In the genomic region with DNA sequence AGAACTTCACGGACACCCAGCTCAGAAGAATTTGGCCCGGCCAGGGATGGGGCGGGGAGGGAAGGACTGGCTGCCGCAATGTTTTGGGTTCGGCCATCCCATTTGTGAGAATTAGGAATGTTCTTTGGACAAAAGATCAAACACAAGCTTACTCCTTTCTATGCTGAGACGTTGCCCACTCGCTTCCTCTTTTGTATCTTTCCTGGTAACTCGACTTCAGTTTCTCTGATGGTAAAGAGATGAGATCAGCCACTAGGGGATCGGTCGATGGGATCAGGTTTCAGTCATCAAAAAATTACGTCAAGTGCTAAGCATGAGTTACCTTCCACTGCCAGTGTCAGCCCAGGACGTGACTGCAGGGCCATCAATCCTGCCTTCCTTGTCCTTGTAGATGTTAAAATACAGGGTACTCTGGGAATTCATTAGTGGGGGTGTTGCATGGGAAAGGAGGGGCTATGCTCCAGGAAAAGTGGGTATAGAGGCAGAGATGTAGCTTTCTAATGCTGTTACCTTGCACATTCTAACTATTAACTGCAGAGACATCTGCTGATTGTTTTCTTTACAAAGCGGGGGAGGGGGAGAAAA, we compare ENCODE assay signal across 8 cellular contexts.
DNase-seq lines count a peak whose midpoint lies in the region; ATAC-seq, FAIRE-seq and TF ChIP-seq lines count a peak whose summit lies in the region.

No MANE protein-coding gene starts in this region.

- no peak for FAIRE-seq in bronchial epithelial cell (lab: Jason Lieb, UNC)

- H3K27me3 Mint-ChIP-seq in activated CD8-positive, alpha-beta memory T cell treated with anti-CD3 and anti-CD28 coated beads, Interleukin-2, amount 10 ng/mL, durations not matched to agents 7 days and 5 days = peaks cover 11% of the 10 kb centered on the region
- peaks cover 22% of the 10 kb centered on the region for H3K27me3 Mint-ChIP-seq in CD8-positive, alpha-beta T cell (ENCODE audit: low read depth)

- H3K27me3 ChIP-seq in bronchial epithelial cell (ENCODE audit: control insufficient read depth, insufficient read depth, low read length) (no peaks in the 10 kb centered on the region), HAP-1 (ENCODE audit: low read depth) (no peaks in the 10 kb centered on the region)
- no peaks in the 10 kb centered on the region for H3K27me3 ChIP-seq in CD8-positive, alpha-beta T cell (ENCODE audit: insufficient read depth, low read length)

- peaks cover 8% of the 10 kb centered on the region for H3K4me1 Mint-ChIP-seq in activated CD8-positive, alpha-beta memory T cell treated with anti-CD3 and anti-CD28 coated beads, Interleukin-2, amount 10 ng/mL, durations not matched to agents 7 days and 5 days
- H3K4me1 Mint-ChIP-seq in CD8-positive, alpha-beta T cell (ENCODE audit: low read depth) = no peaks in the 10 kb centered on the region

- peak; percentile 33 for ATAC-seq in GM21360 (IDR thresholded peaks at IDR 0.05; ENCODE audit: unreplicated experiment)
- ATAC-seq in activated CD8-positive, alpha-beta memory T cell treated with anti-CD3 and anti-CD28 coated beads, Interleukin-2, amount 10 ng/mL, durations not matched to agents 7 days and 5 days = no peak
- ATAC-seq in CD8-positive, alpha-beta T cell = no peak

- H3K4me1 ChIP-seq in mesodermal cell (ENCODE audit: control insufficient read depth, insufficient read depth, low read length, poor library complexity, severe bottlenecking) (peaks cover 4% of the 10 kb centered on the region), HAP-1 (no peaks in the 10 kb centered on the region)
- no peaks in the 10 kb centered on the region for H3K4me1 ChIP-seq in CD8-positive, alpha-beta T cell (ENCODE audit: insufficient read depth, low read length)

- no peaks in the 10 kb centered on the region for H3K9me3 Mint-ChIP-seq in activated CD8-positive, alpha-beta memory T cell treated with anti-CD3 and anti-CD28 coated beads, Interleukin-2, amount 10 ng/mL, durations not matched to agents 7 days and 5 days (ENCODE audit: low read depth)
- no peaks in the 10 kb centered on the region for H3K9me3 Mint-ChIP-seq in CD8-positive, alpha-beta T cell

- peak overlapping the region; percentile 3 for H3K27ac ChIP-seq in mesodermal cell (ENCODE audit: low read depth, low read length, severe bottlenecking)
- H3K27ac ChIP-seq in CD8-positive, alpha-beta T cell (ENCODE audit: low read depth, low read length) = no peak overlapping the region

- DNase-seq in NCI-H2107 treated with DMSO at 0.1 percent for 48 hours (lab: John Stamatoyannopoulos, UW; ENCODE audit: unreplicated experiment) (peak; percentile 94), bronchial epithelial cell (ENCODE audit: low read depth) (peak; percentile 83), HAP-1 (ENCODE audit: low spot score in 2 of 2) (no peak)
- no peak for DNase-seq in activated CD8-positive, alpha-beta memory T cell treated with anti-CD3 and anti-CD28 coated beads, Interleukin-2, amount 50 U/mL, for 48 hours
- no peak for DNase-seq in activated CD8-positive, alpha-beta memory T cell treated with anti-CD3 and anti-CD28 coated beads, Interleukin-2, amount 10 ng/mL, durations not matched to agents 7 days and 5 days
- DNase-seq in CD8-positive, alpha-beta T cell = no peak

- in situ Hi-C loops in HAP-1 (cut with MboI; ENCODE audit: low sequenced_read_pairs) = no loop called here

- H3K36me3 ChIP-seq in bronchial epithelial cell (ENCODE audit: control insufficient read depth, insufficient read depth, low read length) = no peaks in the 10 kb centered on the region
- no peaks in the 10 kb centered on the region for H3K36me3 ChIP-seq in mesodermal cell (ENCODE audit: control insufficient read depth, insufficient read depth, low read length)
- no peaks in the 10 kb centered on the region for H3K36me3 ChIP-seq in HAP-1 (replicated peaks)
- H3K36me3 ChIP-seq in CD8-positive, alpha-beta T cell (ENCODE audit: insufficient read depth, low read length) = no peaks in the 10 kb centered on the region

- peak; percentile 43 for TF ChIP-seq CTCF in bronchial epithelial cell (IDR thresholded peaks at IDR 0.05; ENCODE audit: insufficient read depth, low read length, severe bottlenecking)
- TF ChIP-seq CTCF in CD8-positive, alpha-beta T cell (IDR thresholded peaks at IDR 0.05) = no peak

- H3K27ac Mint-ChIP-seq in activated CD8-positive, alpha-beta memory T cell treated with anti-CD3 and anti-CD28 coated beads, Interleukin-2, amount 10 ng/mL, durations not matched to agents 7 days and 5 days = no peak overlapping the region
- no peak overlapping the region for H3K27ac Mint-ChIP-seq in CD8-positive, alpha-beta T cell

- CTCF ChIA-PET in activated CD8-positive, alpha-beta memory T cell treated with anti-CD3 and anti-CD28 coated beads, Interleukin-2, amount 10 ng/mL, durations not matched to agents 7 days and 5 days (lab: Charles Lee) = no interaction called here
- CTCF ChIA-PET in CD8-positive, alpha-beta T cell (lab: Charles Lee) = no interaction called here

- H3K4me3 ChIP-seq in bronchial epithelial cell (ENCODE audit: low read depth, low read length) (no peak overlapping the region), mesodermal cell (ENCODE audit: extremely low read depth, insufficient read depth, low read length, poor library complexity, severe bottlenecking) (no peak overlapping the region), HAP-1 (no peak overlapping the region)
- H3K4me3 ChIP-seq in CD8-positive, alpha-beta T cell (ENCODE audit: low read depth, low read length) = no peak overlapping the region

- intact Hi-C loops in CD8-positive, alpha-beta T cell (cut with DNase I, micrococcal nuclease) = loop anchor here in 1 of 2 experiments (5.0 kb wide), 1 partner anchor 55 kb away; no protein-coding TSS in a partner anchor

- POLR2A ChIA-PET in CD8-positive, alpha-beta T cell (lab: Charles Lee) = no interaction called here

- no peaks in the 10 kb centered on the region for H3K36me3 Mint-ChIP-seq in activated CD8-positive, alpha-beta memory T cell treated with anti-CD3 and anti-CD28 coated beads, Interleukin-2, amount 10 ng/mL, durations not matched to agents 7 days and 5 days
- no peaks in the 10 kb centered on the region for H3K36me3 Mint-ChIP-seq in CD8-positive, alpha-beta T cell

- H3K4me3 Mint-ChIP-seq in activated CD8-positive, alpha-beta memory T cell treated with anti-CD3 and anti-CD28 coated beads, Interleukin-2, amount 10 ng/mL, durations not matched to agents 7 days and 5 days = no peak overlapping the region
- H3K4me3 Mint-ChIP-seq in CD8-positive, alpha-beta T cell = no peak overlapping the region

- 10 to 24% methylated on average over 5 to 11 of the region's 13 CpGs for WGBS in mesodermal cell (ENCODE audit: insufficient coverage in 2 of 2), 2 experiments

- H3K9me3 ChIP-seq in mesodermal cell (ENCODE audit: control insufficient read depth, low read length) (no peaks in the 10 kb centered on the region), HAP-1 (no peaks in the 10 kb centered on the region)
- no peaks in the 10 kb centered on the region for H3K9me3 ChIP-seq in CD8-positive, alpha-beta T cell (ENCODE audit: low read length)

Comparison
In these comparisons a context has a peak if more than half of its experiments do, and no peak if none do; other contexts are left out.
1. DNase-seq: peak in NCI-H2107 treated with DMSO at 0.1 percent for 48 hours (single experiment) and bronchial epithelial cell (single experiment); none in activated CD8-positive, alpha-beta memory T cell treated with anti-CD3 and anti-CD28 coated beads, Interleukin-2, amount 50 U/mL, for 48 hours (single experiment), activated CD8-positive, alpha-beta memory T cell treated with anti-CD3 and anti-CD28 coated beads, Interleukin-2, amount 10 ng/mL, durations not matched to agents 7 days and 5 days (single experiment), HAP-1 (0 of 2) and CD8-positive, alpha-beta T cell (0 of 7).